1 cellular context compared by ENCODE assay signal in the genomic region with DNA sequence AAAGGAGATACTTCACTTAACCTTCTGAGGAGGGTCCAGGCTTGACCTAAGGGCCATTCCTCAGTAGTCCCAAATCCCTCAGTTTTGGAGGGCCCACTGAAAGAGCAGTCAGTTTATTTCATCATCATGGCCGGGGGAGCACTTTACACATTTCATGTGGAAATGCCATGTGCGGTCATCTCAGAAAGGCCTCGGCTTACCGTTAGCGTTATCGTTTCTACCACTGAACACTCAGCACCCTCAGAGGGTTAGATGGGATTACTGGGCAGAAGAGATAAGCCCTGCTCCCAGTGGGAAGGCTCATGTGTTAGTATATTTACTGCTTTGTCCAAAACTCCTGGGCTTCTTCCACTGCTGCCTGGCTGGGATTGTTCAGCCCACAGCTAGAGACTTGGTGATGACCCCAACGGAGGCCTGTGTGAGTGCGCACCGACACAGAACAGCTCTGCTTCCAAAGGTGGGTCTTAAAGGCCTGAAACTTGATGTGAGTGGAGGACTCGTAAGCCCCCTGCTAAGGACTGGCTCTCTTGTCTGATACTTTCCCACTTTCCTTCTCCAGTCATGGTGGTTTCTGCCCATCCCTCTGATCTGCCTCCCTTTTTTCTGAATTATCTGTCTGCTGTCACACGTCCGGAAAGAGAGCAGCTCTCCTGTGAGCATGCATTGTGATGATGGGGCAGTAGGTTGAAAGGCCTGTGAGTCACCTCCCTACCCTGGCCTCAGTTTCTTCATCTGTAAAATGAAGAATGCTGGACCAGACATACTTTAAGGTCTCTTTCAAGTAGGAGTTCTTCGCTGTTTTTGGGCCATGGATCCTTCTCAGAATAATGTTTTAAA.
TF ChIP-seq lines count a peak whose summit lies in the region.

No MANE protein-coding gene starts in this region.

TF ChIP-seq in K562, 482 proteins besides CTCF, POLR2A, EP300 and RAD21 (continued from another document and continues in another):
- no peak for TF ChIP-seq TAF15 (IDR thresholded peaks at IDR 0.05; ENCODE audit: low read depth, low read length)
- peak; percentile 95 for TF ChIP-seq SMARCC2 (IDR thresholded peaks at IDR 0.05; ENCODE audit: low read depth)
- TF ChIP-seq TEAD4 (IDR thresholded peaks at IDR 0.05; ENCODE audit: low read length): peak; percentile 96
- no peak for TF ChIP-seq TEAD4 (CRISPR knock-in tag; IDR thresholded peaks at IDR 0.05; ENCODE audit: borderline replicate concordance)
- TF ChIP-seq, protein P1, sequence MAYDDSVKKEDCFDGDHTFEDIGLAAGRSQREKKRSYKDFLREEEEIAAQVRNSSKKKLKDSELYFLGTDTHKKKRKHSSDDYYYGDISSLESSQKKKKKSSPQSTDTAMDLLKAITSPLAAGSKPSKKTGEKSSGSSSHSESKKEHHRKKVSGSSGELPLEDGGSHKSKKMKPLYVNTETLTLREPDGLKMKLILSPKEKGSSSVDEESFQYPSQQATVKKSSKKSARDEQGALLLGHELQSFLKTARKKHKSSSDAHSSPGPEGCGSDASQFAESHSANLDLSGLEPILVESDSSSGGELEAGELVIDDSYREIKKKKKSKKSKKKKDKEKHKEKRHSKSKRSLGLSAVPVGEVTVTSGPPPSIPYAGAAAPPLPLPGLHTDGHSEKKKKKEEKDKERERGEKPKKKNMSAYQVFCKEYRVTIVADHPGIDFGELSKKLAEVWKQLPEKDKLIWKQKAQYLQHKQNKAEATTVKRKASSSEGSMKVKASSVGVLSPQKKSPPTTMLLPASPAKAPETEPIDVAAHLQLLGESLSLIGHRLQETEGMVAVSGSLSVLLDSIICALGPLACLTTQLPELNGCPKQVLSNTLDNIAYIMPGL (CRISPR knock-in tag; IDR thresholded peaks at IDR 0.05): no peak
- peak; percentile 76 for TF ChIP-seq NEUROD1 (IDR thresholded peaks at IDR 0.05; ENCODE audit: borderline replicate concordance, low read depth, low read length, partially characterized antibody)
- peak; percentile 87 for TF ChIP-seq ATF7 (IDR thresholded peaks at IDR 0.05)
- peak in 1 of 2 experiments; percentile 75; a peak in 1 of 4 replicates for TF ChIP-seq SRF (CRISPR knock-in tag; IDR thresholded peaks at IDR 0.05)
- TF ChIP-seq, protein P2, sequence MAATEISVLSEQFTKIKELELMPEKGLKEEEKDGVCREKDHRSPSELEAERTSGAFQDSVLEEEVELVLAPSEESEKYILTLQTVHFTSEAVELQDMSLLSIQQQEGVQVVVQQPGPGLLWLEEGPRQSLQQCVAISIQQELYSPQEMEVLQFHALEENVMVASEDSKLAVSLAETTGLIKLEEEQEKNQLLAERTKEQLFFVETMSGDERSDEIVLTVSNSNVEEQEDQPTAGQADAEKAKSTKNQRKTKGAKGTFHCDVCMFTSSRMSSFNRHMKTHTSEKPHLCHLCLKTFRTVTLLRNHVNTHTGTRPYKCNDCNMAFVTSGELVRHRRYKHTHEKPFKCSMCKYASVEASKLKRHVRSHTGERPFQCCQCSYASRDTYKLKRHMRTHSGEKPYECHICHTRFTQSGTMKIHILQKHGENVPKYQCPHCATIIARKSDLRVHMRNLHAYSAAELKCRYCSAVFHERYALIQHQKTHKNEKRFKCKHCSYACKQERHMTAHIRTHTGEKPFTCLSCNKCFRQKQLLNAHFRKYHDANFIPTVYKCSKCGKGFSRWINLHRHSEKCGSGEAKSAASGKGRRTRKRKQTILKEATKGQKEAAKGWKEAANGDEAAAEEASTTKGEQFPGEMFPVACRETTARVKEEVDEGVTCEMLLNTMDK (IDR thresholded peaks at IDR 0.05; ENCODE audit: borderline replicate concordance, insufficient read depth, low read depth, low read length, poor library complexity, severe bottlenecking): no peak
- 0 out of 2 replicates have a peak, but pooled peaks have one; percentile 23 for TF ChIP-seq ZNF134 (CRISPR knock-in tag; conservative IDR thresholded peaks at IDR 0.05)
- 0 out of 2 replicates have a peak, but pooled peaks have one; percentile 32 for TF ChIP-seq ZNF274 (IDR thresholded peaks at IDR 0.05; ENCODE audit: borderline replicate concordance, low read depth, low read length)
- 0 out of 2 replicates have a peak, but pooled peaks have one; percentile 11 for TF ChIP-seq ZNF75A (CRISPR knock-in tag; IDR thresholded peaks at IDR 0.05)
- no peak for TF ChIP-seq ZNF124 (CRISPR knock-in tag; IDR thresholded peaks at IDR 0.05)
- peak; percentile 90 for TF ChIP-seq GATA2 (CRISPR knock-in tag; IDR thresholded peaks at IDR 0.05)
- TF ChIP-seq, protein P3, sequence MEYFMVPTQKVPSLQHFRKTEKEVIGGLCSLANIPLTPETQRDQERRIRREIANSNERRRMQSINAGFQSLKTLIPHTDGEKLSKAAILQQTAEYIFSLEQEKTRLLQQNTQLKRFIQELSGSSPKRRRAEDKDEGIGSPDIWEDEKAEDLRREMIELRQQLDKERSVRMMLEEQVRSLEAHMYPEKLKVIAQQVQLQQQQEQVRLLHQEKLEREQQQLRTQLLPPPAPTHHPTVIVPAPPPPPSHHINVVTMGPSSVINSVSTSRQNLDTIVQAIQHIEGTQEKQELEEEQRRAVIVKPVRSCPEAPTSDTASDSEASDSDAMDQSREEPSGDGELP (CRISPR knock-in tag; IDR thresholded peaks at IDR 0.05; ENCODE audit: borderline replicate concordance): peak; percentile 49
- no peak for TF ChIP-seq XRCC3 (IDR thresholded peaks at IDR 0.05)
- TF ChIP-seq, protein P4, sequence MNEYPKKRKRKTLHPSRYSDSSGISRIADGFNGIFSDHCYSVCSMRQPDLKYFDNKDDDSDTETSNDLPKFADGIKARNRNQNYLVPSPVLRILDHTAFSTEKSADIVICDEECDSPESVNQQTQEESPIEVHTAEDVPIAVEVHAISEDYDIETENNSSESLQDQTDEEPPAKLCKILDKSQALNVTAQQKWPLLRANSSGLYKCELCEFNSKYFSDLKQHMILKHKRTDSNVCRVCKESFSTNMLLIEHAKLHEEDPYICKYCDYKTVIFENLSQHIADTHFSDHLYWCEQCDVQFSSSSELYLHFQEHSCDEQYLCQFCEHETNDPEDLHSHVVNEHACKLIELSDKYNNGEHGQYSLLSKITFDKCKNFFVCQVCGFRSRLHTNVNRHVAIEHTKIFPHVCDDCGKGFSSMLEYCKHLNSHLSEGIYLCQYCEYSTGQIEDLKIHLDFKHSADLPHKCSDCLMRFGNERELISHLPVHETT (CRISPR knock-in tag; conservative IDR thresholded peaks at IDR 0.05 in 1 of 2, IDR thresholded peaks at IDR 0.05 in 1 of 2): 0 out of 4 replicates have a peak, but pooled peaks of 1 of the 2 experiments have one; percentile 38
- TF ChIP-seq TRIM28 (IDR thresholded peaks at IDR 0.05): no peak; the same call in 1 of the 2 replicates
- TF ChIP-seq OTX1 (CRISPR knock-in tag; IDR thresholded peaks at IDR 0.05): 0 out of 2 replicates have a peak, but pooled peaks have one; percentile 57
- TF ChIP-seq, protein P5, sequence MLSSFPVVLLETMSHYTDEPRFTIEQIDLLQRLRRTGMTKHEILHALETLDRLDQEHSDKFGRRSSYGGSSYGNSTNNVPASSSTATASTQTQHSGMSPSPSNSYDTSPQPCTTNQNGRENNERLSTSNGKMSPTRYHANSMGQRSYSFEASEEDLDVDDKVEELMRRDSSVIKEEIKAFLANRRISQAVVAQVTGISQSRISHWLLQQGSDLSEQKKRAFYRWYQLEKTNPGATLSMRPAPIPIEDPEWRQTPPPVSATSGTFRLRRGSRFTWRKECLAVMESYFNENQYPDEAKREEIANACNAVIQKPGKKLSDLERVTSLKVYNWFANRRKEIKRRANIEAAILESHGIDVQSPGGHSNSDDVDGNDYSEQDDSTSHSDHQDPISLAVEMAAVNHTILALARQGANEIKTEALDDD (IDR thresholded peaks at IDR 0.05): peak; percentile 87
- peak; percentile 94 for TF ChIP-seq SOX6 (IDR thresholded peaks at IDR 0.05)
- TF ChIP-seq ARNT (IDR thresholded peaks at IDR 0.05): peak; percentile 66 to 73; a peak in 2 of 4 replicates
- peak; percentile 94 for TF ChIP-seq CBFA2T2 (conservative IDR thresholded peaks at IDR 0.05)
- TF ChIP-seq, protein P6, sequence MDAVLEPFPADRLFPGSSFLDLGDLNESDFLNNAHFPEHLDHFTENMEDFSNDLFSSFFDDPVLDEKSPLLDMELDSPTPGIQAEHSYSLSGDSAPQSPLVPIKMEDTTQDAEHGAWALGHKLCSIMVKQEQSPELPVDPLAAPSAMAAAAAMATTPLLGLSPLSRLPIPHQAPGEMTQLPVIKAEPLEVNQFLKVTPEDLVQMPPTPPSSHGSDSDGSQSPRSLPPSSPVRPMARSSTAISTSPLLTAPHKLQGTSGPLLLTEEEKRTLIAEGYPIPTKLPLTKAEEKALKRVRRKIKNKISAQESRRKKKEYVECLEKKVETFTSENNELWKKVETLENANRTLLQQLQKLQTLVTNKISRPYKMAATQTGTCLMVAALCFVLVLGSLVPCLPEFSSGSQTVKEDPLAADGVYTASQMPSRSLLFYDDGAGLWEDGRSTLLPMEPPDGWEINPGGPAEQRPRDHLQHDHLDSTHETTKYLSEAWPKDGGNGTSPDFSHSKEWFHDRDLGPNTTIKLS (IDR thresholded peaks at IDR 0.05; ENCODE audit: borderline replicate concordance, low read depth): no peak; the same call in 1 of the 2 replicates
- 0 out of 2 replicates have a peak, but pooled peaks have one; percentile 40 for TF ChIP-seq TOE1 (IDR thresholded peaks at IDR 0.05; ENCODE audit: borderline replicate concordance)
- TF ChIP-seq TOE1 (CRISPR knock-in tag; IDR thresholded peaks at IDR 0.05; ENCODE audit: borderline replicate concordance, low read depth): no peak
- TF ChIP-seq, protein P7, sequence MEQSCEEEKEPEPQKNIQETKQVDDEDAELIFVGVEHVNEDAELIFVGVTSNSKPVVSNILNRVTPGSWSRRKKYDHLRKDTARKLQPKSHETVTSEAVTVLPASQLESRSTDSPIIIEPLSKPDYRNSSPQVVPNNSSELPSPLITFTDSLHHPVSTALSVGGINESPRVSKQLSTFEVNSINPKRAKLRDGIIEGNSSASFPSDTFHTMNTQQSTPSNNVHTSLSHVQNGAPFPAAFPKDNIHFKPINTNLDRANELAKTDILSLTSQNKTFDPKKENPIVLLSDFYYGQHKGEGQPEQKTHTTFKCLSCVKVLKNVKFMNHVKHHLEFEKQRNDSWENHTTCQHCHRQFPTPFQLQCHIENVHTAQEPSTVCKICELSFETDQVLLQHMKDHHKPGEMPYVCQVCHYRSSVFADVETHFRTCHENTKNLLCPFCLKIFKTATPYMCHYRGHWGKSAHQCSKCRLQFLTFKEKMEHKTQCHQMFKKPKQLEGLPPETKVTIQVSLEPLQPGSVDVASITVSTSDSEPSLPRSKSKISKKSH (CRISPR knock-in tag; IDR thresholded peaks at IDR 0.05): no peak
- TF ChIP-seq, protein P8, sequence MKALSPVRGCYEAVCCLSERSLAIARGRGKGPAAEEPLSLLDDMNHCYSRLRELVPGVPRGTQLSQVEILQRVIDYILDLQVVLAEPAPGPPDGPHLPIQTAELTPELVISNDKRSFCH (CRISPR knock-in tag; IDR thresholded peaks at IDR 0.05): no peak
- TF ChIP-seq, protein P8 (tag; IDR thresholded peaks at IDR 0.05): peak; percentile 91; the same call in 1 of the 2 replicates
- TF ChIP-seq RCOR1 (IDR thresholded peaks at IDR 0.05; ENCODE audit: borderline replicate concordance in 1 of 2, low read depth in 2 of 2, low read length in 2 of 2): peak; percentile 43 to 91; a peak in 3 of 4 replicates
- peak; percentile 64 for TF ChIP-seq BRD9 (IDR thresholded peaks at IDR 0.05; ENCODE audit: low read depth, partially characterized antibody)
- TF ChIP-seq, protein P9, sequence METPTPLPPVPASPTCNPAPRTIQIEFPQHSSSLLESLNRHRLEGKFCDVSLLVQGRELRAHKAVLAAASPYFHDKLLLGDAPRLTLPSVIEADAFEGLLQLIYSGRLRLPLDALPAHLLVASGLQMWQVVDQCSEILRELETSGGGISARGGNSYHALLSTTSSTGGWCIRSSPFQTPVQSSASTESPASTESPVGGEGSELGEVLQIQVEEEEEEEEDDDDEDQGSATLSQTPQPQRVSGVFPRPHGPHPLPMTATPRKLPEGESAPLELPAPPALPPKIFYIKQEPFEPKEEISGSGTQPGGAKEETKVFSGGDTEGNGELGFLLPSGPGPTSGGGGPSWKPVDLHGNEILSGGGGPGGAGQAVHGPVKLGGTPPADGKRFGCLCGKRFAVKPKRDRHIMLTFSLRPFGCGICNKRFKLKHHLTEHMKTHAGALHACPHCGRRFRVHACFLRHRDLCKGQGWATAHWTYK (CRISPR knock-in tag; IDR thresholded peaks at IDR 0.05): 0 out of 2 replicates have a peak, but pooled peaks have one; percentile 57
- peak; percentile 61 for TF ChIP-seq CREB1 (IDR thresholded peaks at IDR 0.05)
- no peak for TF ChIP-seq CREB1 (CRISPR knock-in tag; IDR thresholded peaks at IDR 0.05)
- TF ChIP-seq FOSL1 (tag; conservative IDR thresholded peaks at IDR 0.05): peak; percentile 81
- TF ChIP-seq HDAC3 (IDR thresholded peaks at IDR 0.05; ENCODE audit: borderline replicate concordance, partially characterized antibody): peak; percentile 78
- peak in 1 of 2 experiments; percentile 79; a peak in 1 of 4 replicates for TF ChIP-seq HDAC1 (IDR thresholded peaks at IDR 0.05)
- peak; percentile 62 for TF ChIP-seq ZFX (CRISPR knock-in tag; IDR thresholded peaks at IDR 0.05)
- TF ChIP-seq HMGN3 (IDR thresholded peaks at IDR 0.05; ENCODE audit: borderline replicate concordance, extremely low read depth, insufficient read length, low read depth, low read length): peak; percentile 91
- peak in 1 of 2 experiments; percentile 62; a peak in 1 of 4 replicates for TF ChIP-seq FOXK2 (conservative IDR thresholded peaks at IDR 0.05 in 1 of 2, IDR thresholded peaks at IDR 0.05 in 1 of 2; ENCODE audit: low read depth in 2 of 2)
- peak; percentile 99 for TF ChIP-seq TCF3 (CRISPR knock-in tag; IDR thresholded peaks at IDR 0.05)
- TF ChIP-seq FOXP1 (CRISPR knock-in tag; IDR thresholded peaks at IDR 0.05): 0 out of 2 replicates have a peak, but pooled peaks have one; percentile 33
- peak; percentile 93 for TF ChIP-seq MYC (IDR thresholded peaks at IDR 0.05; ENCODE audit: low read depth, low read length)
- TF ChIP-seq MYC (CRISPR knock-in tag; IDR thresholded peaks at IDR 0.05; ENCODE audit: borderline replicate concordance, low read depth): no peak
- TF ChIP-seq, protein P10, sequence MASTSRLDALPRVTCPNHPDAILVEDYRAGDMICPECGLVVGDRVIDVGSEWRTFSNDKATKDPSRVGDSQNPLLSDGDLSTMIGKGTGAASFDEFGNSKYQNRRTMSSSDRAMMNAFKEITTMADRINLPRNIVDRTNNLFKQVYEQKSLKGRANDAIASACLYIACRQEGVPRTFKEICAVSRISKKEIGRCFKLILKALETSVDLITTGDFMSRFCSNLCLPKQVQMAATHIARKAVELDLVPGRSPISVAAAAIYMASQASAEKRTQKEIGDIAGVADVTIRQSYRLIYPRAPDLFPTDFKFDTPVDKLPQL (IDR thresholded peaks at IDR 0.05; ENCODE audit: extremely low read depth, insufficient read length): no peak
- TF ChIP-seq, protein P11, sequence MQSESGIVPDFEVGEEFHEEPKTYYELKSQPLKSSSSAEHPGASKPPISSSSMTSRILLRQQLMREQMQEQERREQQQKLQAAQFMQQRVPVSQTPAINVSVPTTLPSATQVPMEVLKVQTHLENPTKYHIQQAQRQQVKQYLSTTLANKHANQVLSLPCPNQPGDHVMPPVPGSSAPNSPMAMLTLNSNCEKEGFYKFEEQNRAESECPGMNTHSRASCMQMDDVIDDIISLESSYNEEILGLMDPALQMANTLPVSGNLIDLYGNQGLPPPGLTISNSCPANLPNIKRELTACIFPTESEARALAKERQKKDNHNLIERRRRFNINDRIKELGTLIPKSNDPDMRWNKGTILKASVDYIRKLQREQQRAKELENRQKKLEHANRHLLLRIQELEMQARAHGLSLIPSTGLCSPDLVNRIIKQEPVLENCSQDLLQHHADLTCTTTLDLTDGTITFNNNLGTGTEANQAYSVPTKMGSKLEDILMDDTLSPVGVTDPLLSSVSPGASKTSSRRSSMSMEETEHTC (IDR thresholded peaks at IDR 0.05): 0 out of 2 replicates have a peak, but pooled peaks have one; percentile 66
- 0 out of 2 replicates have a peak, but pooled peaks have one; percentile 48 for TF ChIP-seq ZEB2 (IDR thresholded peaks at IDR 0.05)
